ENCODE assay signal across 29 cellular contexts in genomic region chr1:110321846-110322245, GRCh38.
"Had no signal": no experiment of that assay in that cellular context is flagged by ENCODE, and none has a peak within 500 bp of the region (broad histone marks: within the 10 kb centered on the region; RNA-seq: fewer than 3 reads in every experiment).

No MANE protein-coding gene starts in this region.

- H3K27ac ChIP-seq: adrenal gland, body of pancreas, esophagus muscularis mucosa, foreskin keratinocyte, gastrocnemius medialis, heart left ventricle had no signal

- H3K36me3 ChIP-seq: adrenal gland, esophagus muscularis mucosa, gastrocnemius medialis, heart left ventricle had no signal

- DNase-seq: activated CD4-positive, alpha-beta memory T cell treated with anti-CD3 and anti-CD28 coated beads for 36 hours; activated CD4-positive, alpha-beta T cell treated with anti-CD3 and anti-CD28 coated beads for 36 hours; activated CD4-positive, alpha-beta T cell treated with anti-CD3 and anti-CD28 coated beads, Interleukin-2, amount 10 ng/mL, durations not matched to agents 24 days and 14 days; activated CD4-positive, CD25-positive, alpha-beta regulatory T cell; activated CD4-positive, CD25-positive, alpha-beta regulatory T cell treated with anti-CD3 and anti-CD28 coated beads, Interleukin-2, amount 50 U/mL, for 72 hours; activated CD8-positive, alpha-beta memory T cell treated with anti-CD3 and anti-CD28 coated beads, Interleukin-2, amount 10 ng/mL, durations not matched to agents 7 days and 5 days; activated CD8-positive, alpha-beta memory T cell treated with anti-CD3 and anti-CD28 coated beads, Interleukin-2, amount 50 U/mL, for 4 hours; activated CD8-positive, alpha-beta T cell treated with anti-CD3 and anti-CD28 coated beads, Interleukin-2, amount 10 ng/mL, durations not matched to agents 7 days and 5 days; activated effector memory CD4-positive, alpha-beta T cell treated with anti-CD3 and anti-CD28 coated beads, Interleukin-2, amount 50 U/mL, for 16 hours; activated naive CD4-positive, alpha-beta T cell treated with anti-CD3 and anti-CD28 coated beads for 36 hours; activated naive CD8-positive, alpha-beta T cell treated with anti-CD3 and anti-CD28 coated beads for 36 hours; activated naive CD8-positive, alpha-beta T cell treated with anti-CD3 and anti-CD28 coated beads, Interleukin-2, amount 50 U/mL, for 24 hours; activated T-cell treated with anti-CD3 and anti-CD28 coated beads, Interleukin-2, amount 50 U/mL, for 1 hour; activated T-cell treated with anti-CD3 and anti-CD28 coated beads, Interleukin-2, amount 50 U/mL, for 48 hours; adrenal gland; amygdala; aorta; body of pancreas; caudate nucleus; cortex of kidney; dermis blood vessel endothelial cell; effector CD4-positive, alpha-beta T cell; effector memory CD8-positive, alpha-beta T cell; erythroblast; foreskin keratinocyte; gastrocnemius medialis; glutamatergic neuron; heart left ventricle had no signal

- H3K4me3 ChIP-seq: adrenal gland, body of pancreas, esophagus muscularis mucosa, gastrocnemius medialis, heart left ventricle had no signal

- H3K4me1 ChIP-seq: adrenal gland, body of pancreas, esophagus muscularis mucosa, foreskin keratinocyte, gastrocnemius medialis, heart left ventricle had no signal

- H3K27me3 ChIP-seq: adrenal gland, body of pancreas, esophagus muscularis mucosa, gastrocnemius medialis, heart left ventricle had no signal

- ATAC-seq: activated CD4-positive, alpha-beta T cell treated with anti-CD3 and anti-CD28 coated beads for 36 hours; activated CD8-positive, alpha-beta memory T cell treated with anti-CD3 and anti-CD28 coated beads, Interleukin-2, amount 10 ng/mL, durations not matched to agents 7 days and 5 days; activated CD8-positive, alpha-beta T cell treated with anti-CD3 and anti-CD28 coated beads, Interleukin-2, amount 10 ng/mL, durations not matched to agents 7 days and 5 days; activated naive CD8-positive, alpha-beta T cell treated with anti-CD3 and anti-CD28 coated beads, Interleukin-2, amount 50 U/mL, for 24 hours; body of pancreas; effector memory CD8-positive, alpha-beta T cell; foreskin keratinocyte; gastrocnemius medialis; heart left ventricle had no signal

- H3K9me3 ChIP-seq: adrenal gland, body of pancreas, esophagus muscularis mucosa, gastrocnemius medialis, heart left ventricle had no signal
